In the genomic region with DNA sequence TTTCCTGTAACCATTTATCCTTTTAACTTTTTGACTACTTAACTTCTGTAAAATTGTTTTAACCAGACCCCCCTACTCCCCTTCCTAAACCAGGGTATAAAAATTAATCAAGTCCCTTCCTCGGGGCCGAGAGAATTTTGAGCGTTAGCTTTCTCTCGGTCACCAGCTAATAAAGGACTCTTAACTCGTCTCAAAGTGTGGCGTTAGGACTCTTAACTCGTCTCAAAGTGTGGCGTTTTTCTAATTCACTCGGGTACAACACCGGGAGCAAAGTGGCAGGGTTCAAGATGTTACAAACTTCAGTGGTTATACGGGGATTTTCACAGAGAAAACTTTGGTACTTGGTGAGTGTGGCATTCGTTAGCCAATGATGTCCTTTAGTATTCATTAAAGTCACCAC, we compare ENCODE assay signal across 16 cellular contexts. TPM values are rescaled to one million over a fixed set of nuclear protein-coding genes. Genes with fewer than 3 reads are reported as not detected.
A peak's percentile ranks its signal among the peaks of the same experiment; 100 is the strongest.
DNase-seq lines count a peak whose midpoint lies in the region; ATAC-seq and TF ChIP-seq lines count a peak whose summit lies in the region.
"Had no signal": no experiment of that assay in that cellular context is flagged by ENCODE, and none has a peak within 500 bp of the region (broad histone marks: within the 10 kb centered on the region; RNA-seq: fewer than 3 reads in every experiment).

No MANE protein-coding gene starts in this region.

- H3K4me1 ChIP-seq in left lung: no peaks in the 10 kb centered on the region
- H3K4me1 ChIP-seq in thyroid gland: peaks cover 34 to 39% of the 10 kb centered on the region in 2 donors
- H3K4me1 ChIP-seq: A549, Caco-2 had no signal

- intact Hi-C loops in left lung (cut with DNase I) (no loop called here), thyroid gland (cut with DNase I) (no loop called here)

- H3K9me3 ChIP-seq in WERI-Rb-1 (ENCODE audit: severe bottlenecking) (no peaks in the 10 kb centered on the region), left lung (peaks cover 0 to 12% of the 10 kb centered on the region in 2 donors), thyroid gland (no peaks in the 10 kb centered on the region)
- H3K9me3 ChIP-seq: A549, Caco-2 had no signal

- WGBS in thyroid gland, 2 donors: 46 to 48% methylated on average over 12 of the region's 12 CpGs

- no peak overlapping the region for H3K4me3 ChIP-seq in WERI-Rb-1 (ENCODE audit: low read depth, low read length)
- no peak overlapping the region for H3K4me3 ChIP-seq in left lung
- no peak overlapping the region for H3K4me3 ChIP-seq in thyroid gland (replicated peaks in 1 of 3)
- H3K4me3 ChIP-seq: A549; BLaER1 treated with 17β-estradiol and CSF1 and Interleukin-3, amounts not matched to agents 10 nM and 100 nM had no signal

- DNase-seq in RPMI8226: peak; percentile 42
- DNase-seq in WERI-Rb-1: no peak
- DNase-seq in left lung: no peak
- DNase-seq in thyroid gland: no peak
- DNase-seq in HPDE6-E6E7 (ENCODE audit: extremely low spot score): no peak
- DNase-seq: AML-193; CD4-positive, alpha-beta T cell; CD8-positive, alpha-beta T cell; GF-D8 had no signal

- peak overlapping the region; percentile 70 for H3K27ac ChIP-seq in WERI-Rb-1
- no peak overlapping the region for H3K27ac ChIP-seq in left lung
- H3K27ac ChIP-seq in thyroid gland: peak overlapping the region in 2 of 3 donors; percentile 85 to 87
- H3K27ac ChIP-seq: 22Rv1; A549; BLaER1 treated with 17β-estradiol and CSF1 and Interleukin-3, amounts not matched to agents 10 nM and 100 nM; C4-2B had no signal

- H3K27me3 ChIP-seq in WERI-Rb-1 (ENCODE audit: insufficient read depth, low read depth, severe bottlenecking) (no peaks in the 10 kb centered on the region), left lung (peaks cover 0 to 14% of the 10 kb centered on the region in 2 donors), thyroid gland (no peaks in the 10 kb centered on the region)
- H3K27me3 ChIP-seq: BLaER1 treated with 17β-estradiol and CSF1 and Interleukin-3, amounts not matched to agents 10 nM and 100 nM had no signal

- TF ChIP-seq CTCF in WERI-Rb-1 (IDR thresholded peaks at IDR 0.05; ENCODE audit: low read depth, low read length): no peak
- TF ChIP-seq CTCF in left lung (IDR thresholded peaks at IDR 0.05): no peak
- no peak for TF ChIP-seq CTCF in thyroid gland (IDR thresholded peaks at IDR 0.05)

- H3K36me3 ChIP-seq in WERI-Rb-1: no peaks in the 10 kb centered on the region
- no peaks in the 10 kb centered on the region for H3K36me3 ChIP-seq in left lung
- no peaks in the 10 kb centered on the region for H3K36me3 ChIP-seq in thyroid gland
- H3K36me3 ChIP-seq: BLaER1 treated with 17β-estradiol and CSF1 and Interleukin-3, amounts not matched to agents 10 nM and 100 nM had no signal

- ATAC-seq in left lung (peak; percentile 78), GM21528 (IDR thresholded peaks at IDR 0.05; ENCODE audit: low FRiP score, unreplicated experiment) (no peak), HG03025 (IDR thresholded peaks at IDR 0.05; ENCODE audit: low FRiP score, unreplicated experiment) (no peak)
- ATAC-seq: CD8-positive, alpha-beta T cell had no signal

- TF ChIP-seq POLR2A in thyroid gland (IDR thresholded peaks at IDR 0.05): no peak

RNA-seq across cellular contexts. Expression of gene PPP1R26, which starts 39.7 kb away (rescaled TPM):
- 10 to 100 TPM; 18.1 to 20.7 TPM for total RNA-seq in left lung
- 10 to 100 TPM; 22.3 to 29.8 (median 25.7) TPM for total RNA-seq in thyroid gland

Comparison
In these comparisons a context has a peak if more than half of its experiments do, and no peak if none do; other contexts are left out.
1. H3K27ac ChIP-seq: peak in WERI-Rb-1 (single experiment) and thyroid gland (2 of 3); none in left lung (0 of 2).